In the genomic region with DNA sequence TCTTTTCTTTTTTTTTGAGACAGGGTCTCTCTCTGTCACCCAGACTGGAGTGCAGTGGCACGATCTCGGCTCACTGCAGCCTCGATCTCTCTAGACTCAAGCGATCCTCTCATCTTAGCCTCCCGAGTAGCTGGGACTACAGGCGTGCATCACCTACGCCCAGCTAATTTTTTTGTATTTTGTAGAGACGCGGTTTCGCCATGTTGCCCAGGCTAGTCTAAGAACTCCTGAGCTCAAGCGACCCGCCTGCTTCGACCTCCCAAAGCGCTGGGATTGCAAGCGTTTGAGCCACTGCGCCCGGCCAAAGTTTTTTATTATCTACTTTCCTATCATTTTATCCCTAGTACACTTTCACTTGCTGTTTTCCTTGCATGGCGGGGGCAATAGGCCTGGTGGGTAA, we compare ENCODE assay signal across 8 cellular contexts. TPM values are rescaled to one million over a fixed set of nuclear protein-coding genes. Genes with fewer than 3 reads are reported as not detected.
DNase-seq lines count a peak whose midpoint lies in the region; ATAC-seq and TF ChIP-seq lines count a peak whose summit lies in the region.

No MANE protein-coding gene starts in this region.

- no peak for DNase-seq in CD8-positive, alpha-beta T cell
- no peak for DNase-seq in LNCaP clone FGC (ENCODE audit: low read depth)
- DNase-seq in MCF 10A (ENCODE audit: unreplicated experiment), result no peak
- DNase-seq in naive thymus-derived CD4-positive, alpha-beta T cell, result no peak
- no peak for DNase-seq in SKM-1 (lab: John Stamatoyannopoulos, UW; ENCODE audit: unreplicated experiment)
- DNase-seq in transverse colon, result no peak
- no peak for DNase-seq in NCI-H2081 (lab: John Stamatoyannopoulos, UW)
- no peak for DNase-seq in HK-2 (ENCODE audit: unreplicated experiment)

- intact Hi-C loops in CD8-positive, alpha-beta T cell (cut with DNase I, micrococcal nuclease), result loop anchor here (2.0 to 10.0 kb wide), 4 partner anchors 47 to 651 kb away; a partner anchor contains a TSS
- intact Hi-C loops in MCF 10A (cut with micrococcal nuclease), result loop anchor here (2.0 kb wide), 1 partner anchor 47 kb away; no protein-coding TSS in a partner anchor
- intact Hi-C loops in naive thymus-derived CD4-positive, alpha-beta T cell (cut with micrococcal nuclease), result loop anchor here in 1 of 2 donors (2.0 to 10.0 kb wide), 3 partner anchors 55 to 738 kb away; no protein-coding TSS in a partner anchor
- intact Hi-C loops in transverse colon (cut with DNase I; ENCODE audit: low total_unique reads), result no loop called here

- TF ChIP-seq EP300 in transverse colon (IDR thresholded peaks at IDR 0.05; ENCODE audit: low read depth), result no peak

- no peak overlapping the region for H3K27ac ChIP-seq in CD8-positive, alpha-beta T cell (ENCODE audit: low read depth, low read length)
- H3K27ac ChIP-seq in naive thymus-derived CD4-positive, alpha-beta T cell (ENCODE audit: low read depth, low read length), result no peak overlapping the region
- peak overlapping the region in 1 of 4 donors; percentile 98 for H3K27ac ChIP-seq in transverse colon

- no peak for ATAC-seq in CD8-positive, alpha-beta T cell
- ATAC-seq in naive thymus-derived CD4-positive, alpha-beta T cell, result no peak

- peaks cover 14% of the 10 kb centered on the region for H3K4me1 ChIP-seq in CD8-positive, alpha-beta T cell (ENCODE audit: insufficient read depth, low read length)
- H3K4me1 ChIP-seq in naive thymus-derived CD4-positive, alpha-beta T cell (ENCODE audit: control insufficient read depth in 2 of 2, insufficient read depth in 2 of 2, low read length in 2 of 2), result peaks cover 10 to 16% of the 10 kb centered on the region in 2 donors
- peaks cover 0 to 27% (median 16%) of the 10 kb centered on the region in 4 donors for H3K4me1 ChIP-seq in transverse colon

- H3K4me3 ChIP-seq in CD8-positive, alpha-beta T cell (ENCODE audit: low read depth, low read length), result no peak overlapping the region
- H3K4me3 ChIP-seq in LNCaP clone FGC (ENCODE audit: low read depth, low read length) (peak overlapping the region; percentile 88), transverse colon (peak overlapping the region in 2 of 4 donors; percentile 100)
- H3K4me3 ChIP-seq in naive thymus-derived CD4-positive, alpha-beta T cell (ENCODE audit: low read length), result peak overlapping the region; percentile 73

- no peaks in the 10 kb centered on the region for H3K9me3 ChIP-seq in CD8-positive, alpha-beta T cell (ENCODE audit: low read length)
- no peaks in the 10 kb centered on the region for H3K9me3 ChIP-seq in naive thymus-derived CD4-positive, alpha-beta T cell (ENCODE audit: control insufficient read depth in 2 of 3, low read length in 3 of 3)
- no peaks in the 10 kb centered on the region for H3K9me3 ChIP-seq in transverse colon

- H3K27me3 Mint-ChIP-seq in CD8-positive, alpha-beta T cell (ENCODE audit: low read depth), result no peaks in the 10 kb centered on the region
- no peaks in the 10 kb centered on the region for H3K27me3 Mint-ChIP-seq in MCF 10A (ENCODE audit: insufficient read depth, unreplicated experiment)
- no peaks in the 10 kb centered on the region for H3K27me3 Mint-ChIP-seq in naive thymus-derived CD4-positive, alpha-beta T cell

- no peak for TF ChIP-seq POLR2A in transverse colon (IDR thresholded peaks at IDR 0.05)

- H3K27ac Mint-ChIP-seq in CD8-positive, alpha-beta T cell, result peak overlapping the region; percentile 97
- peak overlapping the region; percentile 95 for H3K27ac Mint-ChIP-seq in MCF 10A (ENCODE audit: low read depth, unreplicated experiment)
- H3K27ac Mint-ChIP-seq in naive thymus-derived CD4-positive, alpha-beta T cell, result peak overlapping the region in 7 of 9 donors; percentile 92 to 100 (median 96)

- H3K9me3 Mint-ChIP-seq in CD8-positive, alpha-beta T cell, result no peaks in the 10 kb centered on the region
- H3K9me3 Mint-ChIP-seq in MCF 10A (ENCODE audit: unreplicated experiment), result no peaks in the 10 kb centered on the region
- H3K9me3 Mint-ChIP-seq in naive thymus-derived CD4-positive, alpha-beta T cell, result no peaks in the 10 kb centered on the region

- H3K4me3 Mint-ChIP-seq in CD8-positive, alpha-beta T cell, result peak overlapping the region; percentile 98
- H3K4me3 Mint-ChIP-seq in MCF 10A (ENCODE audit: unreplicated experiment), result peak overlapping the region; percentile 85
- H3K4me3 Mint-ChIP-seq in naive thymus-derived CD4-positive, alpha-beta T cell, result peak overlapping the region; percentile 91 to 100 (median 97)

- H3K36me3 ChIP-seq in CD8-positive, alpha-beta T cell (ENCODE audit: insufficient read depth, low read length), result no peaks in the 10 kb centered on the region
- H3K36me3 ChIP-seq in naive thymus-derived CD4-positive, alpha-beta T cell (ENCODE audit: control insufficient read depth in 2 of 3, insufficient read depth in 3 of 3, low read length in 3 of 3), result peaks cover 0 to 5% (median 0%) of the 10 kb centered on the region in 3 experiments
- H3K36me3 ChIP-seq in transverse colon, result no peaks in the 10 kb centered on the region

- H3K27me3 ChIP-seq in CD8-positive, alpha-beta T cell (ENCODE audit: insufficient read depth, low read length), result no peaks in the 10 kb centered on the region
- no peaks in the 10 kb centered on the region for H3K27me3 ChIP-seq in naive thymus-derived CD4-positive, alpha-beta T cell (ENCODE audit: control insufficient read depth in 2 of 2, insufficient read depth in 2 of 2, low read length in 2 of 2)
- no peaks in the 10 kb centered on the region for H3K27me3 ChIP-seq in transverse colon

- no peak for TF ChIP-seq CTCF in CD8-positive, alpha-beta T cell (IDR thresholded peaks at IDR 0.05)
- TF ChIP-seq CTCF in LNCaP clone FGC (IDR thresholded peaks at IDR 0.05; ENCODE audit: control insufficient read depth, extremely low read depth, insufficient read depth) (no peak), MCF 10A (IDR thresholded peaks at IDR 0.05; ENCODE audit: unreplicated experiment) (no peak), transverse colon (IDR thresholded peaks at IDR 0.05) (no peak)

- WGBS in transverse colon (ENCODE audit: low coverage in 1 of 2), 2 donors, result 90 to 96% methylated on average over 9 to 18 of the region's 18 CpGs

- H3K36me3 Mint-ChIP-seq in CD8-positive, alpha-beta T cell, result peaks cover 23% of the 10 kb centered on the region
- no peaks in the 10 kb centered on the region for H3K36me3 Mint-ChIP-seq in MCF 10A (ENCODE audit: insufficient read depth, unreplicated experiment)
- peaks cover 5 to 34% (median 26%) of the 10 kb centered on the region in 5 donors for H3K36me3 Mint-ChIP-seq in naive thymus-derived CD4-positive, alpha-beta T cell

- BruUV-seq in MCF 10A (replicated peaks; lab: Mats Ljungman, UMichigan), result no TSS peak

- in situ Hi-C loops in transverse colon (cut with MboI; ENCODE audit: low pct_ligation_motif_present in 1 of 4, low pct_unique_long_range_greater_than_20kb in 1 of 4, low sequenced_read_pairs in 3 of 4), result loop anchor here in 1 of 4 donors (10.0 kb wide), 1 partner anchor 155 kb away; a partner anchor contains a TSS

- POLR2A ChIA-PET in CD8-positive, alpha-beta T cell (lab: Charles Lee), result interaction anchor here (1.4 to 2.4 kb wide), 2 partner anchors 47 to 155 kb away, joined by 5 to 7 read pairs; a partner anchor contains a TSS
- POLR2A ChIA-PET in MCF 10A (lab: Yijun Ruan, JAX), result interaction anchor here (0.6 to 2.8 kb wide), 10 partner anchors 15 to 361 kb away, joined by 3 to 12 read pairs (median 3); no protein-coding TSS in a partner anchor
- POLR2A ChIA-PET in naive thymus-derived CD4-positive, alpha-beta T cell (lab: Charles Lee), result interaction anchor here (0.6 to 3.5 kb wide), 3 partner anchors 10 to 162 kb away, joined by 3 to 29 read pairs (median 3); a partner anchor contains a TSS

- H3K4me1 Mint-ChIP-seq in CD8-positive, alpha-beta T cell (ENCODE audit: low read depth), result peaks cover 61% of the 10 kb centered on the region
- peaks cover 27% of the 10 kb centered on the region for H3K4me1 Mint-ChIP-seq in MCF 10A (ENCODE audit: insufficient read depth, unreplicated experiment)
- H3K4me1 Mint-ChIP-seq in naive thymus-derived CD4-positive, alpha-beta T cell, result peaks cover 40 to 82% (median 69%) of the 10 kb centered on the region in 7 donors

- CTCF ChIA-PET in CD8-positive, alpha-beta T cell (lab: Charles Lee), result interaction anchor here (1.2 to 1.9 kb wide), 3 partner anchors 10 to 47 kb away, joined by 3 to 5 read pairs (median 4); no protein-coding TSS in a partner anchor
- CTCF ChIA-PET in MCF 10A (lab: Yijun Ruan, JAX), result interaction anchor here (0.8 to 2.8 kb wide), 6 partner anchors 13 to 573 kb away, joined by 3 to 7 read pairs (median 5); no protein-coding TSS in a partner anchor
- CTCF ChIA-PET in naive thymus-derived CD4-positive, alpha-beta T cell (lab: Charles Lee), result interaction anchor here (0.6 to 0.9 kb wide), 4 partner anchors 26 to 153 kb away, joined by 3 to 4 read pairs (median 3); no protein-coding TSS in a partner anchor

RNA-seq across cellular contexts. Expression of a gene that starts 1.4 kb away (rescaled TPM):
- total RNA-seq in CD8-positive, alpha-beta T cell, result 10 to 100 TPM; 35.9 to 44.7 TPM
- total RNA-seq in MCF 10A (2022) (83.1 and 97.4 TPM in 2 replicates), transverse colon (10 to 100 TPM; 20.9 to 52.7 (median 48.6) TPM)
- 10 to 100 TPM; 35.5 to 84.4 (median 43.9) TPM for total RNA-seq in naive thymus-derived CD4-positive, alpha-beta T cell
- 10 to 100 TPM; 14.9 to 18.0 TPM for polyA plus RNA-seq in naive thymus-derived CD4-positive, alpha-beta T cell

RNA-seq across cellular contexts. Expression of a gene that starts 54.6 kb away (rescaled TPM):
- not detected for total RNA-seq in CD8-positive, alpha-beta T cell
- total RNA-seq in MCF 10A (2022), result not detected in 2 replicates
- not detected for total RNA-seq in naive thymus-derived CD4-positive, alpha-beta T cell
- polyA plus RNA-seq in naive thymus-derived CD4-positive, alpha-beta T cell, result not detected
- not detected for total RNA-seq in transverse colon
